Comparison of ENCODE assay signal across 8 cellular contexts in the genomic region with DNA sequence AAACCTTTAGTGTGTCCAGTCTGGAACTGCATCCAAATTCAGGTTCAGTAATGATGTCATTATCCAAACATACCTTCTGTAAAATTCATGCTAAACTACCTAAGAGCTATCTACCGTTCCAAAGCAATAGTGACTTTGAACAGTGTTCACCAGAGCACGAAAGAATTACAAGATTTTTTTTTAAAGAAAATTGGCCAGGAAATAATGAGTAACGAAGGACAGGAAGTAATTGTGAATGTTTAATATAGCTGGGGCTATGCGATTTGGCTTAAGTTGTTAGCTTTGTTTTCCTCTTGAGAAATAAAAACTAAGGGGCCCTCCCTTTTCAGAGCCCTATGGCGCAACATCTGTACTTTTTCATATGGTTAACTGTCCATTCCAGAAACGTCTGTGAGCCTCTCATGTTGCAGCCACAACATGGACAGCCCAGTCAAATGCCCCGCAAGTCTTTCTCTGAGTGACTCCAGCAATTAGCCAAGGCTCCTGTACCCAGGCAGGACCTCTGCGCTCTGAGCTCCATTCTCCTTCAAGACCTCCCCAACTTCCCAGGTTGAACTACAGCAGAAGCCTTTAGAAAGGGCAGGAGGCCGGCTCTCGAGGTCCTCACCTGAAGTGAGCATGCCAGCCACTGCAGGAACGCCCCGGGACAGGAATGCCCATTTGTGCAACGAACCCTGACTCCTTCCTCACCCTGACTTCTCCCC. TPM values are rescaled to one million over a fixed set of nuclear protein-coding genes. Genes with fewer than 3 reads are reported as not detected.
DNase-seq lines count a peak whose midpoint lies in the region; ATAC-seq and TF ChIP-seq lines count a peak whose summit lies in the region.

No MANE protein-coding gene starts in this region.

- TF ChIP-seq POLR2A in NB4 (IDR thresholded peaks at IDR 0.05; ENCODE audit: extremely low read depth, insufficient read length), result no peak

- peaks cover 9% of the 10 kb centered on the region for H3K9me3 Mint-ChIP-seq in CD8-positive, alpha-beta T cell
- H3K9me3 Mint-ChIP-seq in central memory CD8-positive, alpha-beta T cell, result peaks cover 6% of the 10 kb centered on the region

- H3K27ac Mint-ChIP-seq in CD8-positive, alpha-beta T cell, result peak overlapping the region; percentile 97
- peak overlapping the region; percentile 95 for H3K27ac Mint-ChIP-seq in central memory CD8-positive, alpha-beta T cell (ENCODE audit: low read depth)

- CTCF ChIA-PET in CD8-positive, alpha-beta T cell (lab: Charles Lee), result interaction anchor here (1.0 to 4.6 kb wide), 9 partner anchors 15 to 228 kb away, joined by 3 to 40 read pairs (median 4); no protein-coding TSS in a partner anchor

- peaks cover 14% of the 10 kb centered on the region for H3K36me3 Mint-ChIP-seq in CD8-positive, alpha-beta T cell
- H3K36me3 Mint-ChIP-seq in central memory CD8-positive, alpha-beta T cell (ENCODE audit: insufficient read depth), result peaks cover 27% of the 10 kb centered on the region

- no peaks in the 10 kb centered on the region for H3K36me3 ChIP-seq in CD8-positive, alpha-beta T cell (ENCODE audit: insufficient read depth, low read length)
- no peaks in the 10 kb centered on the region for H3K36me3 ChIP-seq in left lung
- no peaks in the 10 kb centered on the region for H3K36me3 ChIP-seq in thymus (ENCODE audit: control insufficient read depth, insufficient read depth)

- POLR2A ChIA-PET in CD8-positive, alpha-beta T cell (lab: Charles Lee), result interaction anchor here (0.7 to 3.3 kb wide), 13 partner anchors 11 to 217 kb away, joined by 3 to 14 read pairs (median 5); a partner anchor contains a TSS

- peaks cover 35% of the 10 kb centered on the region for H3K4me1 ChIP-seq in CD8-positive, alpha-beta T cell (ENCODE audit: insufficient read depth, low read length)
- H3K4me1 ChIP-seq in left lung (peaks cover 15 to 58% of the 10 kb centered on the region in 2 donors), thymus (ENCODE audit: control insufficient read depth, insufficient read depth, low read length) (peaks cover 4% of the 10 kb centered on the region)

- peaks cover 64% of the 10 kb centered on the region for H3K4me1 Mint-ChIP-seq in CD8-positive, alpha-beta T cell (ENCODE audit: low read depth)
- H3K4me1 Mint-ChIP-seq in central memory CD8-positive, alpha-beta T cell, result peaks cover 56% of the 10 kb centered on the region

- peak overlapping the region; percentile 52 for H3K27ac ChIP-seq in CD8-positive, alpha-beta T cell (ENCODE audit: low read depth, low read length)
- H3K27ac ChIP-seq in left lung (peak overlapping the region; percentile 98 to 99), thymus (ENCODE audit: low read depth) (peak overlapping the region; percentile 79)

- DNase-seq in CD8-positive, alpha-beta T cell, result no peak
- DNase-seq in NB4 (ENCODE audit: low read depth), result peak; percentile 85
- DNase-seq in central memory CD8-positive, alpha-beta T cell (ENCODE audit: low spot score in 2 of 2), result no peak
- DNase-seq in left lung, result no peak
- no peak for DNase-seq in posterior vena cava (ENCODE audit: low spot score)
- DNase-seq in DMS53 (lab: John Stamatoyannopoulos, UW), result no peak

- WGBS in thymus, result 35% methylated on average over 13 of the region's 13 CpGs

- H3K4me3 Mint-ChIP-seq in CD8-positive, alpha-beta T cell, result peak overlapping the region; percentile 98
- peak overlapping the region; percentile 97 for H3K4me3 Mint-ChIP-seq in central memory CD8-positive, alpha-beta T cell

- no peaks in the 10 kb centered on the region for H3K27me3 ChIP-seq in CD8-positive, alpha-beta T cell (ENCODE audit: insufficient read depth, low read length)
- no peaks in the 10 kb centered on the region for H3K27me3 ChIP-seq in left lung
- no peaks in the 10 kb centered on the region for H3K27me3 ChIP-seq in thymus (ENCODE audit: control insufficient read depth, insufficient read depth)

- peaks cover 8% of the 10 kb centered on the region for H3K9me3 ChIP-seq in CD8-positive, alpha-beta T cell (ENCODE audit: low read length)
- H3K9me3 ChIP-seq in left lung (no peaks in the 10 kb centered on the region), thymus (ENCODE audit: control insufficient read depth) (no peaks in the 10 kb centered on the region)

- peak overlapping the region; percentile 79 for H3K4me3 ChIP-seq in CD8-positive, alpha-beta T cell (ENCODE audit: low read depth, low read length)
- peak overlapping the region; percentile 94 for H3K4me3 ChIP-seq in NB4 (ENCODE audit: low read depth, low read length)
- H3K4me3 ChIP-seq in left lung, result peak overlapping the region; percentile 79 to 82
- H3K4me3 ChIP-seq in thymus (ENCODE audit: low read length), result peak overlapping the region; percentile 83

- no peaks in the 10 kb centered on the region for H3K27me3 Mint-ChIP-seq in CD8-positive, alpha-beta T cell (ENCODE audit: low read depth)
- no peaks in the 10 kb centered on the region for H3K27me3 Mint-ChIP-seq in central memory CD8-positive, alpha-beta T cell

- TF ChIP-seq CTCF in CD8-positive, alpha-beta T cell (IDR thresholded peaks at IDR 0.05), result no peak
- TF ChIP-seq CTCF in NB4 (IDR thresholded peaks at IDR 0.05; ENCODE audit: low read depth, low read length) (no peak), left lung (IDR thresholded peaks at IDR 0.05) (no peak)

- intact Hi-C loops in CD8-positive, alpha-beta T cell (cut with DNase I, micrococcal nuclease), result loop anchor here (1.0 to 10.0 kb wide), 8 partner anchors 15 to 1125 kb away; a partner anchor contains a TSS
- intact Hi-C loops in left lung (cut with DNase I), result loop anchor here in 1 of 2 donors (5.0 kb wide), 1 partner anchor 53 kb away; no protein-coding TSS in a partner anchor
- intact Hi-C loops in posterior vena cava (cut with DNase I), result loop anchor here (5.0 kb wide), 2 partner anchors 43 to 53 kb away; no protein-coding TSS in a partner anchor

- ATAC-seq in CD8-positive, alpha-beta T cell, result no peak
- ATAC-seq in GM21619 (IDR thresholded peaks at IDR 0.05; ENCODE audit: unreplicated experiment) (peak; percentile 21), left lung (peak; percentile 76)
- ATAC-seq in central memory CD8-positive, alpha-beta T cell (replicated peaks; ENCODE audit: extremely low read depth, poor library complexity, severe bottlenecking), result peak; percentile 4

RNA-seq across cellular contexts. Expression of a gene that starts 0.6 kb away (rescaled TPM):
- total RNA-seq in CD8-positive, alpha-beta T cell, result 10 to 100 TPM; 27.7 to 28.9 TPM
- total RNA-seq in left lung (10 to 100 TPM; 47.1 to 76.4 TPM), posterior vena cava (10 to 100 TPM; 30.7 to 40.7 TPM)
- 31.6 TPM for polyA plus RNA-seq in thymus

RNA-seq across cellular contexts. Expression of a gene that starts 37.4 kb away (rescaled TPM):
- 1 to 10 TPM; 2.3 TPM for total RNA-seq in CD8-positive, alpha-beta T cell
- total RNA-seq in left lung (100 to 1,000 TPM; 472 to 558 TPM), posterior vena cava (1,000 to 10,000 TPM; 4,350 to 6,560 TPM)
- polyA plus RNA-seq in thymus, result 285 TPM

Comparison
In these comparisons a context has a peak if more than half of its experiments do, and no peak if none do; other contexts are left out.
1. RNA of a gene that starts 37.4 kb away (total RNA-seq): 4,350 to 6,560 TPM in posterior vena cava and 472 to 558 TPM in left lung; 2.3 TPM in CD8-positive, alpha-beta T cell; every median in the first group is over 100 times any median in the second.
2. Peak in every context shown above with its lines, with median percentiles within 50 percentile points of each other: H3K27ac ChIP-seq and H3K4me3 ChIP-seq.